16 cellular contexts compared by ENCODE assay signal in the genomic region with DNA sequence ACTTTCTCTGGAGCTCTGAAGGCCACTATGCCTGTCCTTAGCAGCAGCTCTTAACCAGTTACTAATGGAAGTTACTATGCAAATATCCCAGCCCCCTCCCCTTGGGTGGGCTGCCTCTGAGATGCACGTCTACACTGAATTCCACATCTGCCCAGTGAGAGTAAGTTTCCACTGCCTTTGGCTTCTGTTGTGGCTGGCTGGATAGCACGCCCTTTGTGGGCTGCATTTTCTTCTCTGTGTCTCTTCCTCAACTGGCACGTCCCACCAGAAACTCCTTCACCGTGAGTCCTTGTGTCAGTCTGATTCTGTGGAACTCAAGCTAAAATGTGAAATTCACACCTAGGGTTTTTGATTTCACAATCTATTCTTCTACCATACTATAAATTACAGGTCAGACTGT. TPM values are rescaled to one million over a fixed set of nuclear protein-coding genes. Genes with fewer than 3 reads are reported as not detected.
DNase-seq lines count a peak whose midpoint lies in the region; ATAC-seq and TF ChIP-seq lines count a peak whose summit lies in the region.
"Had no signal": no experiment of that assay in that cellular context is flagged by ENCODE, and none has a peak within 500 bp of the region (broad histone marks: within the 10 kb centered on the region; RNA-seq: fewer than 3 reads in every experiment).

No MANE protein-coding gene starts in this region.

- TF ChIP-seq CTCF in SK-N-SH (IDR thresholded peaks at IDR 0.05) (no peak), GM23338 (conservative IDR thresholded peaks at IDR 0.05; ENCODE audit: low read depth in 2 of 2) (no peak), esophagus muscularis mucosa (IDR thresholded peaks at IDR 0.05) (no peak), smooth muscle cell (IDR thresholded peaks at IDR 0.05; ENCODE audit: borderline replicate concordance, insufficient read depth, poor library complexity, severe bottlenecking) (no peak), MM.1S (IDR thresholded peaks at IDR 0.05; ENCODE audit: low read length) (no peak)

- H3F3A ChIP-seq in SK-N-SH (replicated peaks; ENCODE audit: insufficient read depth) (peaks cover 5% of the 10 kb centered on the region), GM23338 (replicated peaks; ENCODE audit: low read depth) (no peaks in the 10 kb centered on the region), smooth muscle cell (ENCODE audit: low read depth) (no peaks in the 10 kb centered on the region), MM.1S (ENCODE audit: insufficient read depth, low read length) (no peaks in the 10 kb centered on the region)

- H3K9me3 Mint-ChIP-seq in GM23338, result no peaks in the 10 kb centered on the region; the same call in 2 of the 3 replicates
- H3K9me3 Mint-ChIP-seq: H9 had no signal

- H3K9me3 ChIP-seq in SK-N-SH, result no peaks in the 10 kb centered on the region
- no peaks in the 10 kb centered on the region for H3K9me3 ChIP-seq in esophagus muscularis mucosa
- no peaks in the 10 kb centered on the region for H3K9me3 ChIP-seq in smooth muscle cell (replicated peaks; ENCODE audit: low read depth)
- no peaks in the 10 kb centered on the region for H3K9me3 ChIP-seq in MM.1S (replicated peaks; ENCODE audit: insufficient read depth, low read length)
- H3K9me3 ChIP-seq: A549, Caco-2 had no signal

- peaks cover 4% of the 10 kb centered on the region; the same call in 1 of the 3 replicates for H3K36me3 Mint-ChIP-seq in GM23338 (ENCODE audit: low read depth)

- no peaks in the 10 kb centered on the region for H3K79me2 ChIP-seq in SK-N-SH (ENCODE audit: insufficient read depth)
- H3K79me2 ChIP-seq in GM23338 (replicated peaks; ENCODE audit: insufficient read depth), result no peaks in the 10 kb centered on the region
- no peaks in the 10 kb centered on the region for H3K79me2 ChIP-seq in smooth muscle cell (ENCODE audit: low read depth)
- H3K79me2 ChIP-seq in MM.1S (ENCODE audit: low read length), result no peaks in the 10 kb centered on the region

- H3K4me2 ChIP-seq in SK-N-SH (no peak overlapping the region; the same call in 1 of the 2 replicates), GM23338 (no peak overlapping the region), smooth muscle cell (peak overlapping the region; percentile 11), MM.1S (ENCODE audit: low read depth, low read length) (no peak overlapping the region)
- H3K4me2 ChIP-seq: A549 had no signal

- CTCF ChIA-PET in SK-N-SH (lab: Yijun Ruan, JAX), result interaction anchor here (2.0 kb wide), 1 partner anchor 15 kb away, joined by 5 read pairs; no protein-coding TSS in a partner anchor

- no peak overlapping the region for H3K4me3 Mint-ChIP-seq in GM23338
- H3K4me3 Mint-ChIP-seq: CD4-positive, alpha-beta T cell; H9 had no signal

- peaks cover 32% of the 10 kb centered on the region for H3K4me1 Mint-ChIP-seq in GM23338

- H3K9ac ChIP-seq in SK-N-SH, result no peak overlapping the region
- no peak overlapping the region for H3K9ac ChIP-seq in smooth muscle cell (ENCODE audit: low read depth)
- no peak overlapping the region for H3K9ac ChIP-seq in MM.1S (ENCODE audit: low read length)

- POLR2A ChIA-PET in SK-N-SH (lab: Yijun Ruan, JAX), result no interaction called here

- intact Hi-C loops in esophagus muscularis mucosa (cut with DNase I), result no loop called here

- H3K4me3 ChIP-seq in SK-N-SH (ENCODE audit: low read depth in 2 of 2, low read length in 1 of 2) (no peak overlapping the region), GM23338 (no peak overlapping the region), esophagus muscularis mucosa (no peak overlapping the region), smooth muscle cell (no peak overlapping the region), MM.1S (ENCODE audit: low read length) (no peak overlapping the region)
- H3K4me3 ChIP-seq: A549 had no signal

- H2AFZ ChIP-seq in SK-N-SH (ENCODE audit: low read depth) (0 out of 2 replicates have a peak overlapping the region, but pooled peaks have one; percentile 17), GM23338 (0 out of 2 replicates have a peak overlapping the region, but pooled peaks have one; percentile 8), smooth muscle cell (ENCODE audit: low read depth) (peak overlapping the region; percentile 31), MM.1S (ENCODE audit: low read length) (no peak overlapping the region)

- H3K27me3 Mint-ChIP-seq in GM23338 (ENCODE audit: insufficient read depth, low read depth, poor library complexity), result no peaks in the 10 kb centered on the region

- H3K36me3 ChIP-seq in SK-N-SH (replicated peaks in 1 of 2; ENCODE audit: control insufficient read depth in 1 of 2, insufficient read depth in 2 of 2, low read length in 1 of 2) (no peaks in the 10 kb centered on the region), GM23338 (ENCODE audit: insufficient read depth) (no peaks in the 10 kb centered on the region), esophagus muscularis mucosa (no peaks in the 10 kb centered on the region), smooth muscle cell (ENCODE audit: low read depth) (no peaks in the 10 kb centered on the region), MM.1S (replicated peaks; ENCODE audit: insufficient read depth, low read length) (no peaks in the 10 kb centered on the region)

- 90% methylated on average over 4 of the region's 4 CpGs for WGBS in SK-N-SH (ENCODE audit: low lambda C conversion rate)
- 87% methylated on average over 4 of the region's 4 CpGs for WGBS in esophagus muscularis mucosa
- 78% methylated on average over 4 of the region's 4 CpGs for WGBS in smooth muscle cell (ENCODE audit: low lambda C conversion rate)

- H3K9me2 ChIP-seq in SK-N-SH (no peaks in the 10 kb centered on the region), GM23338 (ENCODE audit: insufficient read depth) (peaks cover 8% of the 10 kb centered on the region; the same call in 1 of the 2 replicates), MM.1S (replicated peaks; ENCODE audit: insufficient read depth, low read length) (no peaks in the 10 kb centered on the region)

- no peak for DNase-seq in SK-N-SH
- DNase-seq in GM23338 (ENCODE audit: low spot score), result peak; percentile 21
- DNase-seq in esophagus muscularis mucosa (ENCODE audit: extremely low spot score), result peak; percentile 77
- DNase-seq in smooth muscle cell (lab: John Stamatoyannopoulos, UW; ENCODE audit: unreplicated experiment), result no peak
- no peak for DNase-seq in MM.1S
- DNase-seq: AML-193; Caco-2; CD4-positive, alpha-beta T cell; GOT3; H9 had no signal

- no peak overlapping the region for H3K27ac Mint-ChIP-seq in GM23338
- H3K27ac Mint-ChIP-seq: CD4-positive, alpha-beta T cell; H9 had no signal

- H3K4me1 ChIP-seq in SK-N-SH (ENCODE audit: control insufficient read depth in 1 of 2, insufficient read depth in 2 of 2, low read depth in 1 of 2, low read length in 1 of 2) (no peaks in the 10 kb centered on the region), GM23338 (ENCODE audit: insufficient read depth) (peaks cover 21% of the 10 kb centered on the region), esophagus muscularis mucosa (no peaks in the 10 kb centered on the region), smooth muscle cell (ENCODE audit: low read depth) (no peaks in the 10 kb centered on the region), MM.1S (ENCODE audit: low read length) (no peaks in the 10 kb centered on the region)
- H3K4me1 ChIP-seq: A549, Caco-2 had no signal

- no peak for ATAC-seq in SK-N-SH treated with all-trans-retinoic acid at 6 μM for 48 hours
- ATAC-seq in GM23338, result no peak
- no peak for ATAC-seq in HG03521 (IDR thresholded peaks at IDR 0.05; ENCODE audit: unreplicated experiment)
- ATAC-seq: A549, HepG2 had no signal

- TF ChIP-seq RAD21 in SK-N-SH (IDR thresholded peaks at IDR 0.05; ENCODE audit: low read length), result no peak

- TF ChIP-seq POLR2A in esophagus muscularis mucosa (IDR thresholded peaks at IDR 0.05; ENCODE audit: low read depth), result no peak

- H3K27ac ChIP-seq in SK-N-SH (ENCODE audit: low read depth in 2 of 2, low read length in 1 of 2) (peak overlapping the region in 1 of 2 experiments; percentile 20; a peak in 1 of 4 replicates), GM23338 (ENCODE audit: low read depth) (no peak overlapping the region), esophagus muscularis mucosa (replicated peaks in 1 of 4) (no peak overlapping the region), smooth muscle cell (ENCODE audit: low read depth) (no peak overlapping the region), MM.1S (ENCODE audit: low read length) (no peak overlapping the region)
- H3K27ac ChIP-seq: 22Rv1, A549, C4-2B had no signal

- no peaks in the 10 kb centered on the region for H3K27me3 ChIP-seq in SK-N-SH (ENCODE audit: insufficient read depth)
- no peaks in the 10 kb centered on the region for H3K27me3 ChIP-seq in GM23338 (ENCODE audit: insufficient read depth)
- H3K27me3 ChIP-seq in esophagus muscularis mucosa, result no peaks in the 10 kb centered on the region
- peaks cover 1% of the 10 kb centered on the region for H3K27me3 ChIP-seq in smooth muscle cell (ENCODE audit: low read depth)
- no peaks in the 10 kb centered on the region for H3K27me3 ChIP-seq in MM.1S (replicated peaks; ENCODE audit: insufficient read depth, low read length)

- no peaks in the 10 kb centered on the region for H4K20me1 ChIP-seq in SK-N-SH (ENCODE audit: insufficient read depth)
- no peaks in the 10 kb centered on the region for H4K20me1 ChIP-seq in GM23338 (replicated peaks; ENCODE audit: insufficient read depth)
- H4K20me1 ChIP-seq in smooth muscle cell (ENCODE audit: low read depth), result no peaks in the 10 kb centered on the region
- no peaks in the 10 kb centered on the region for H4K20me1 ChIP-seq in MM.1S (ENCODE audit: insufficient read depth, low read length)

- TF ChIP-seq EP300 in SK-N-SH (IDR thresholded peaks at IDR 0.05; ENCODE audit: borderline replicate concordance in 1 of 2, low read depth in 1 of 2, low read length in 1 of 2), result no peak
- TF ChIP-seq EP300 in esophagus muscularis mucosa (IDR thresholded peaks at IDR 0.05), result no peak

TF ChIP-seq in GM23338, 12 proteins besides CTCF, POLR2A, EP300 and RAD21:
- TF ChIP-seq NANOG (IDR thresholded peaks at IDR 0.05; ENCODE audit: borderline replicate concordance), result no peak

RNA-seq across cellular contexts. Expression of gene LDB2, which starts 32.9 kb away (rescaled TPM):
- 11.0 and 18.5 TPM in 2 replicates for polyA plus RNA-seq in SK-N-SH (2012; rRNA removed)
- 9.3 and 12.4 TPM in 2 replicates for polyA plus RNA-seq in SK-N-SH (2012; cell fraction: cytosol; rRNA removed)
- 9.8 and 14.2 TPM in 2 replicates for polyA plus RNA-seq in SK-N-SH (2012; cell fraction: nucleus; rRNA removed)
- 80.1 and 89.1 TPM in 2 replicates for total RNA-seq in GM23338 (2014; rRNA removed; shearing (Covaris generic))
- polyA plus RNA-seq in GM23338 (2016; fragmentation: Nextera tagmentation; extraction: Ambion mirVana), result 48.6 and 51.3 TPM in 2 replicates
- total RNA-seq in esophagus muscularis mucosa, result 10 to 100 TPM; 16.2 to 31.7 (median 22.4) TPM
- 61.5 and 89.0 TPM in 2 replicates for total RNA-seq in smooth muscle cell
- polyA plus RNA-seq in smooth muscle cell, result 20.9 and 30.6 TPM in 2 replicates
- total RNA-seq: Caco-2; CD4-positive, alpha-beta T cell; HepG2 had no signal
- polyA plus RNA-seq: A549, HepG2 had no signal

Comparison
In these comparisons a context has a peak if more than half of its experiments do, and no peak if none do; other contexts are left out.
1. DNase-seq: peak in GM23338 (single experiment) and esophagus muscularis mucosa (single experiment); none in SK-N-SH (single experiment), smooth muscle cell (single experiment) and MM.1S (single experiment).